In the genomic region with DNA sequence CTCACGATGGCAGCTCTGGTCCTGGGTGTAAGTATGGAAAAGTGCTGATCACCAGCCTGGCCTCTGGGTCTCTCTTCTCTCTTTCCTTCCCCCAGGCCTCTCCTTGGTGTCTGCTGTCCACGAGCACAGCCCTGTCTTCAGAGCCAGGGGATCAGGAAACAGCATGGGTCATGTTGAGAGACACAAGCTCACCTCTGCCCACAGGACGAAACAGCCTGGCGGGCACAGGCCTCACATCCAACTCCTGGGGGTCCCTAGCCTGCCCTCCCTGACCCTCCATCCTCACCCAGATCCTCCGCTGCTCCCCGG, we compare ENCODE assay signal across 1 cellular context.
TF ChIP-seq lines count a peak whose summit lies in the region.

No MANE protein-coding gene starts in this region.

TF ChIP-seq in GM23338, 12 proteins besides CTCF, POLR2A, EP300 and RAD21:
- TF ChIP-seq ZNF462 (CRISPR knock-in tag; IDR thresholded peaks at IDR 0.05) (no peak), ZNF331 (CRISPR knock-in tag; IDR thresholded peaks at IDR 0.05; ENCODE audit: low read depth) (no peak), EZH2phosphoT487 (IDR thresholded peaks at IDR 0.05; ENCODE audit: unreplicated experiment) (no peak), ETS1 (IDR thresholded peaks at IDR 0.05) (no peak), ZNF114 (CRISPR knock-in tag; IDR thresholded peaks at IDR 0.05) (no peak), STAT1 (IDR thresholded peaks at IDR 0.05; ENCODE audit: unreplicated experiment) (no peak), EZH2 (IDR thresholded peaks at IDR 0.05; ENCODE audit: low read depth, unreplicated experiment) (no peak), POLR2AphosphoS5 (IDR thresholded peaks at IDR 0.05; ENCODE audit: low read depth) (no peak)
